17 cellular contexts compared by ENCODE assay signal in genomic region chr5:154573011-154573410, GRCh38.
A peak's percentile ranks its signal among the peaks of the same experiment; 100 is the strongest.
DNase-seq lines count a peak whose midpoint lies in the region; ATAC-seq and TF ChIP-seq lines count a peak whose summit lies in the region.
"Had no signal": no experiment of that assay in that cellular context is flagged by ENCODE, and none has a peak within 500 bp of the region (broad histone marks: within the 10 kb centered on the region; RNA-seq: fewer than 3 reads in every experiment).

No MANE protein-coding gene starts in this region.

- no peak overlapping the region for H3K4me2 ChIP-seq in GM23338
- H3K4me2 ChIP-seq: A549 had no signal

- 89% methylated on average over 6 of the region's 6 CpGs for WGBS in esophagus muscularis mucosa

- no peak overlapping the region for H3K4me3 ChIP-seq in GM23338
- H3K4me3 ChIP-seq in esophagus muscularis mucosa, result no peak overlapping the region
- H3K4me3 ChIP-seq: A549 had no signal

- H3K36me3 Mint-ChIP-seq in GM23338 (ENCODE audit: low read depth) (no peaks in the 10 kb centered on the region), osteocyte (ENCODE audit: unreplicated experiment) (no peaks in the 10 kb centered on the region), Calu3 (ENCODE audit: insufficient read depth, unreplicated experiment) (no peaks in the 10 kb centered on the region)
- H3K36me3 Mint-ChIP-seq: CD4-positive, alpha-beta memory T cell had no signal

- H2AFZ ChIP-seq in GM23338, result peak overlapping the region; percentile 66; the same call in 1 of the 2 replicates

- H3K9me3 Mint-ChIP-seq in GM23338 (no peaks in the 10 kb centered on the region), osteocyte (ENCODE audit: unreplicated experiment) (no peaks in the 10 kb centered on the region), Calu3 (ENCODE audit: low read depth, unreplicated experiment) (no peaks in the 10 kb centered on the region)
- H3K9me3 Mint-ChIP-seq: CD4-positive, alpha-beta memory T cell had no signal

- TF ChIP-seq POLR2A in esophagus muscularis mucosa (IDR thresholded peaks at IDR 0.05; ENCODE audit: low read depth), result no peak

- DNase-seq in GM23338 (ENCODE audit: low spot score), result no peak
- peak; percentile 81 for DNase-seq in esophagus muscularis mucosa (ENCODE audit: extremely low spot score)
- peak; percentile 44 for DNase-seq in osteocyte (ENCODE audit: extremely low spot score, unreplicated experiment)
- no peak for DNase-seq in Calu3
- DNase-seq in NCI-H1436 (lab: John Stamatoyannopoulos, UW), result no peak
- no peak for DNase-seq in NCI-H2081 treated with DMSO at 0.1 percent for 48 hours (lab: John Stamatoyannopoulos, UW)
- DNase-seq: 8988T; ACHN; AML-193; C1 segment of cervical spinal cord; CD4-positive, alpha-beta memory T cell; COR-L47; DMS153; DND-41; H7; HCEC 1CT had no signal

- H3F3A ChIP-seq in GM23338 (replicated peaks; ENCODE audit: low read depth), result 0 out of 2 replicates have a peak, but pooled peaks cover 7% of the 10 kb centered on the region

- H3K9me2 ChIP-seq in GM23338 (ENCODE audit: insufficient read depth), result no peaks in the 10 kb centered on the region

- H3K4me1 ChIP-seq in GM23338 (ENCODE audit: insufficient read depth) (peaks cover 15% of the 10 kb centered on the region), esophagus muscularis mucosa (no peaks in the 10 kb centered on the region)

- H3K36me3 ChIP-seq in GM23338 (ENCODE audit: insufficient read depth) (no peaks in the 10 kb centered on the region), esophagus muscularis mucosa (no peaks in the 10 kb centered on the region)

- no peaks in the 10 kb centered on the region for H3K9me3 ChIP-seq in esophagus muscularis mucosa
- H3K9me3 ChIP-seq: A549 had no signal

- TF ChIP-seq CTCF in GM23338 (conservative IDR thresholded peaks at IDR 0.05; ENCODE audit: low read depth in 2 of 2) (no peak), esophagus muscularis mucosa (IDR thresholded peaks at IDR 0.05) (no peak), osteocyte (IDR thresholded peaks at IDR 0.05) (no peak), Calu3 (IDR thresholded peaks at IDR 0.05; ENCODE audit: unreplicated experiment) (no peak)

- H3K4me1 Mint-ChIP-seq in GM23338, result peaks cover 11% of the 10 kb centered on the region
- H3K4me1 Mint-ChIP-seq in osteocyte (ENCODE audit: unreplicated experiment), result no peaks in the 10 kb centered on the region
- H3K4me1 Mint-ChIP-seq in Calu3 (ENCODE audit: low read depth, unreplicated experiment), result peaks cover 7% of the 10 kb centered on the region

- no peak for TF ChIP-seq EP300 in esophagus muscularis mucosa (IDR thresholded peaks at IDR 0.05)

- H3K27me3 Mint-ChIP-seq in GM23338 (ENCODE audit: insufficient read depth, low read depth, poor library complexity) (peaks cover 8% of the 10 kb centered on the region), osteocyte (ENCODE audit: unreplicated experiment) (peaks cover 63% of the 10 kb centered on the region), Calu3 (ENCODE audit: unreplicated experiment) (peaks cover 74% of the 10 kb centered on the region)

- BruUV-seq in Calu3 (replicated peaks; lab: Mats Ljungman, UMichigan), result no TSS peak

- H3K27ac ChIP-seq in GM23338 (ENCODE audit: low read depth) (no peak overlapping the region), esophagus muscularis mucosa (replicated peaks in 1 of 4) (no peak overlapping the region)
- H3K27ac ChIP-seq: A549 had no signal

- intact Hi-C loops in esophagus muscularis mucosa (cut with DNase I), result no loop called here
- intact Hi-C loops in Calu3 (cut with micrococcal nuclease; ENCODE audit: unreplicated experiment), result no loop called here

- CTCF ChIA-PET in Calu3 (lab: Charles Lee), result interaction anchor here (0.6 kb wide), 1 partner anchor 57 kb away, joined by 3 read pairs; no protein-coding TSS in a partner anchor

- no peaks in the 10 kb centered on the region for H3K27me3 ChIP-seq in GM23338 (ENCODE audit: insufficient read depth)
- H3K27me3 ChIP-seq in esophagus muscularis mucosa, result peaks cover 0 to 53% (median 3%) of the 10 kb centered on the region in 4 donors

- H3K79me2 ChIP-seq in GM23338 (replicated peaks; ENCODE audit: insufficient read depth), result no peaks in the 10 kb centered on the region

- no peak overlapping the region for H3K27ac Mint-ChIP-seq in GM23338
- H3K27ac Mint-ChIP-seq in osteocyte (ENCODE audit: unreplicated experiment), result no peak overlapping the region
- H3K27ac Mint-ChIP-seq in Calu3 (ENCODE audit: unreplicated experiment), result no peak overlapping the region
- H3K27ac Mint-ChIP-seq: CD4-positive, alpha-beta memory T cell had no signal

- H4K20me1 ChIP-seq in GM23338 (replicated peaks; ENCODE audit: insufficient read depth), result no peaks in the 10 kb centered on the region

- ATAC-seq in GM23338, result no peak
- ATAC-seq: A549 had no signal

- H3K4me3 Mint-ChIP-seq in GM23338 (no peak overlapping the region), osteocyte (ENCODE audit: unreplicated experiment) (no peak overlapping the region), Calu3 (ENCODE audit: low read depth, unreplicated experiment) (no peak overlapping the region)
- H3K4me3 Mint-ChIP-seq: CD4-positive, alpha-beta memory T cell had no signal

TF ChIP-seq in GM23338, 12 proteins besides CTCF, POLR2A, EP300 and RAD21:
- TF ChIP-seq NANOG (IDR thresholded peaks at IDR 0.05; ENCODE audit: borderline replicate concordance), result no peak
- TF ChIP-seq STAT1 (IDR thresholded peaks at IDR 0.05; ENCODE audit: unreplicated experiment), result no peak
- no peak for TF ChIP-seq EZH2 (IDR thresholded peaks at IDR 0.05; ENCODE audit: low read depth, unreplicated experiment)
- no peak for TF ChIP-seq ETS1 (IDR thresholded peaks at IDR 0.05)
- no peak for TF ChIP-seq CREB1 (CRISPR knock-in tag; IDR thresholded peaks at IDR 0.05; ENCODE audit: low read depth)
- no peak for TF ChIP-seq ZNF114 (CRISPR knock-in tag; IDR thresholded peaks at IDR 0.05)
- TF ChIP-seq EZH2phosphoT487 (IDR thresholded peaks at IDR 0.05; ENCODE audit: unreplicated experiment), result no peak
- TF ChIP-seq REST (IDR thresholded peaks at IDR 0.05; ENCODE audit: unreplicated experiment), result no peak

Comparison
In these comparisons a context has a peak if more than half of its experiments do, and no peak if none do; other contexts are left out.
1. DNase-seq: peak in esophagus muscularis mucosa (single experiment) and osteocyte (single experiment); none in GM23338 (single experiment), Calu3 (single experiment), NCI-H1436 (single experiment) and NCI-H2081 treated with DMSO at 0.1 percent for 48 hours (single experiment).